In genomic region chr1:210342986-210343780, GRCh38 we compare ENCODE assay signal across 8 cellular contexts. TPM values are rescaled to one million over a fixed set of nuclear protein-coding genes. Genes with fewer than 3 reads are reported as not detected.
DNase-seq lines count a peak whose midpoint lies in the region; ATAC-seq and TF ChIP-seq lines count a peak whose summit lies in the region.

No MANE protein-coding gene starts in this region.

- peaks cover 49 to 84% (median 72%) of the 10 kb centered on the region in 10 experiments for H3K4me1 ChIP-seq in BLaER1 treated with 17β-estradiol and CSF1 and Interleukin-3, amounts not matched to agents 10 nM and 100 nM
- peaks cover 11% of the 10 kb centered on the region for H3K4me1 ChIP-seq in testis

- H3K36me3 Mint-ChIP-seq in stimulated activated memory B cell treated with anti-CD40 and anti-IgM and Interleukin-4, amounts not matched to agents 10 μg/mL and 1 μg/mL and 100 μg/mL, for 72 hours, result no peaks in the 10 kb centered on the region
- no peaks in the 10 kb centered on the region for H3K36me3 Mint-ChIP-seq in activated CD8-positive, alpha-beta memory T cell treated with anti-CD3 and anti-CD28 coated beads, Interleukin-2, amount 10 ng/mL, durations not matched to agents 7 days and 5 days

- peaks cover 26% of the 10 kb centered on the region for H3K4me1 Mint-ChIP-seq in stimulated activated memory B cell treated with anti-CD40 and anti-IgM and Interleukin-4, amounts not matched to agents 10 μg/mL and 1 μg/mL and 100 μg/mL, for 72 hours
- peaks cover 26% of the 10 kb centered on the region for H3K4me1 Mint-ChIP-seq in activated CD8-positive, alpha-beta memory T cell treated with anti-CD3 and anti-CD28 coated beads, Interleukin-2, amount 10 ng/mL, durations not matched to agents 7 days and 5 days

- no peaks in the 10 kb centered on the region for H3K9me3 ChIP-seq in BLaER1 treated with 17β-estradiol and CSF1 and Interleukin-3, amounts not matched to agents 10 nM and 100 nM (replicated peaks in 1 of 11)
- H3K9me3 ChIP-seq in testis, result no peaks in the 10 kb centered on the region

- TF ChIP-seq POLR2A in testis (IDR thresholded peaks at IDR 0.05), result no peak

- WGBS in testis, 2 donors, result 49 to 59% methylated on average over 14 of the region's 14 CpGs

- peak overlapping the region; percentile 14 to 61 (median 42); a peak in 19 of 20 replicates for H3K4me3 ChIP-seq in BLaER1 treated with 17β-estradiol and CSF1 and Interleukin-3, amounts not matched to agents 10 nM and 100 nM
- no peak overlapping the region for H3K4me3 ChIP-seq in testis

- peak overlapping the region; percentile 29 to 70 (median 51); a peak in 18 of 22 replicates for H3K9ac ChIP-seq in BLaER1 treated with 17β-estradiol and CSF1 and Interleukin-3, amounts not matched to agents 10 nM and 100 nM

- H3K27me3 ChIP-seq in BLaER1 treated with 17β-estradiol and CSF1 and Interleukin-3, amounts not matched to agents 10 nM and 100 nM, result no peaks in the 10 kb centered on the region
- H3K27me3 ChIP-seq in testis, result no peaks in the 10 kb centered on the region

- CTCF ChIA-PET in activated CD8-positive, alpha-beta memory T cell treated with anti-CD3 and anti-CD28 coated beads, Interleukin-2, amount 10 ng/mL, durations not matched to agents 7 days and 5 days (lab: Charles Lee), result interaction anchor here (1.8 kb wide), 1 partner anchor 10 kb away, joined by 4 read pairs; no protein-coding TSS in a partner anchor

- DNase-seq in testis (no peak), NCI-H748 (lab: John Stamatoyannopoulos, UW; ENCODE audit: unreplicated experiment) (no peak)
- DNase-seq in activated CD8-positive, alpha-beta memory T cell treated with anti-CD3 and anti-CD28 coated beads, Interleukin-2, amount 10 ng/mL, durations not matched to agents 7 days and 5 days, result no peak

- no peaks in the 10 kb centered on the region for H4K20me1 ChIP-seq in BLaER1 treated with 17β-estradiol and CSF1 and Interleukin-3, amounts not matched to agents 10 nM and 100 nM

- H3K4me2 ChIP-seq in BLaER1 treated with 17β-estradiol and CSF1 and Interleukin-3, amounts not matched to agents 10 nM and 100 nM, result peak overlapping the region; percentile 70 to 96 (median 86)

- H3K4me3 Mint-ChIP-seq in stimulated activated memory B cell treated with anti-CD40 and anti-IgM and Interleukin-4, amounts not matched to agents 10 μg/mL and 1 μg/mL and 100 μg/mL, for 72 hours, result no peak overlapping the region
- H3K4me3 Mint-ChIP-seq in activated CD8-positive, alpha-beta memory T cell treated with anti-CD3 and anti-CD28 coated beads, Interleukin-2, amount 10 ng/mL, durations not matched to agents 7 days and 5 days, result no peak overlapping the region

- intact Hi-C loops in testis (cut with DNase I; ENCODE audit: low total_unique reads), result no loop called here

- no peak overlapping the region for H3K27ac Mint-ChIP-seq in stimulated activated memory B cell treated with anti-CD40 and anti-IgM and Interleukin-4, amounts not matched to agents 10 μg/mL and 1 μg/mL and 100 μg/mL, for 72 hours
- no peak overlapping the region for H3K27ac Mint-ChIP-seq in activated CD8-positive, alpha-beta memory T cell treated with anti-CD3 and anti-CD28 coated beads, Interleukin-2, amount 10 ng/mL, durations not matched to agents 7 days and 5 days

- H3K9me3 Mint-ChIP-seq in stimulated activated memory B cell treated with anti-CD40 and anti-IgM and Interleukin-4, amounts not matched to agents 10 μg/mL and 1 μg/mL and 100 μg/mL, for 72 hours, result no peaks in the 10 kb centered on the region
- no peaks in the 10 kb centered on the region for H3K9me3 Mint-ChIP-seq in activated CD8-positive, alpha-beta memory T cell treated with anti-CD3 and anti-CD28 coated beads, Interleukin-2, amount 10 ng/mL, durations not matched to agents 7 days and 5 days (ENCODE audit: low read depth)

- no peaks in the 10 kb centered on the region for H3K27me3 Mint-ChIP-seq in stimulated activated memory B cell treated with anti-CD40 and anti-IgM and Interleukin-4, amounts not matched to agents 10 μg/mL and 1 μg/mL and 100 μg/mL, for 72 hours
- H3K27me3 Mint-ChIP-seq in activated CD8-positive, alpha-beta memory T cell treated with anti-CD3 and anti-CD28 coated beads, Interleukin-2, amount 10 ng/mL, durations not matched to agents 7 days and 5 days, result peaks cover 30% of the 10 kb centered on the region

- H3K27ac ChIP-seq in BLaER1 treated with 17β-estradiol and CSF1 and Interleukin-3, amounts not matched to agents 10 nM and 100 nM, result peak overlapping the region in 9 of 11 experiments; percentile 22 to 78 (median 59); a peak in 17 of 22 replicates
- no peak overlapping the region for H3K27ac ChIP-seq in testis

- H3K36me3 ChIP-seq in BLaER1 treated with 17β-estradiol and CSF1 and Interleukin-3, amounts not matched to agents 10 nM and 100 nM, result no peaks in the 10 kb centered on the region
- H3K36me3 ChIP-seq in testis (ENCODE audit: low read depth, missing control alignments), result no peaks in the 10 kb centered on the region

- peak; percentile 57 for ATAC-seq in GM21381 (IDR thresholded peaks at IDR 0.05; ENCODE audit: unreplicated experiment)
- ATAC-seq in HG03571 (IDR thresholded peaks at IDR 0.05; ENCODE audit: unreplicated experiment), result peak; percentile 73
- peak; percentile 33 for ATAC-seq in esophagus mucosa
- peak; percentile 95 for ATAC-seq in stimulated activated memory B cell treated with anti-CD40 and anti-IgM and Interleukin-4, amounts not matched to agents 10 μg/mL and 1 μg/mL and 100 μg/mL, for 72 hours
- ATAC-seq in activated CD8-positive, alpha-beta memory T cell treated with anti-CD3 and anti-CD28 coated beads, Interleukin-2, amount 10 ng/mL, durations not matched to agents 7 days and 5 days, result no peak

- no peak for TF ChIP-seq CTCF in testis (IDR thresholded peaks at IDR 0.05)

RNA-seq across cellular contexts. Expression of gene HHAT, which starts 14.5 kb away (rescaled TPM):
- total RNA-seq in esophagus mucosa, result 4.0 TPM
- 10 to 100 TPM; 23.8 to 24.3 TPM for total RNA-seq in testis
- 8.5 TPM for polyA plus RNA-seq in testis (ENCODE audit: insufficient read depth, low read depth, low replicate concordance)
- total RNA-seq in activated CD8-positive, alpha-beta memory T cell treated with anti-CD3 and anti-CD28 coated beads, Interleukin-2, amount 10 ng/mL, durations not matched to agents 7 days and 5 days, result under 1 TPM; 0.23 to 0.64 TPM

Comparison
In these comparisons a context has a peak if more than half of its experiments do, and no peak if none do; other contexts are left out.
1. H3K27ac ChIP-seq: peak in BLaER1 treated with 17β-estradiol and CSF1 and Interleukin-3, amounts not matched to agents 10 nM and 100 nM (9 of 11); none in testis (0 of 2).
2. H3K4me3 ChIP-seq: peak in BLaER1 treated with 17β-estradiol and CSF1 and Interleukin-3, amounts not matched to agents 10 nM and 100 nM (10 of 10); none in testis (0 of 2).